ENCODE assay signal across 19 cellular contexts in the genomic region with DNA sequence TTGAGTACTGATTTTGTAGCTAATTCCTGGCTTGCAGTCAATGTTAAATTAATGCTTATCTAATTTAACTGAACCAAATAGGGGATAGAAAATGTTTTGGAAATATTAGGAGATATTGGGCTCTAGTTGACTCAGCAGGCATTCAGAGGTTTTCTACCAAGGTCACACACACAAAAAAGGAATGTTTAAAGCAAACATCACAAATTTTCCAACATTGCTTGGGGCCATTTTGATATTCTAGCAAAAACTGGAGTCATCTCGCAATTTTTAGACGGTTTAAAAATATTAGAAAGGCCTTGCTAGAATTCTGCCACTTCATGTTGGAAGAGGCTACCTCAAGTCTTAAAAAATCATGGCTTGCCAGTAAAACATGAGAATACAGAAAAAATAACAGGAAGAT.
"Had no signal": no experiment of that assay in that cellular context is flagged by ENCODE, and none has a peak within 500 bp of the region (broad histone marks: within the 10 kb centered on the region; RNA-seq: fewer than 3 reads in every experiment).

No MANE protein-coding gene starts in this region.

- DNase-seq: IMR-90, Karpas-422, KG1, MM.1S, NCI-H1092 treated with DMSO at 0.1 percent for 48 hours, NCI-H1436, NCI-H1694, NCI-H187 treated with DMSO at 0.1 percent for 48 hours, NCI-H2029 treated with DMSO at 0.1 percent for 48 hours, NCI-H2171 treated with DMSO at 0.1 percent for 48 hours, NCI-H524, NCI-H526 treated with DMSO at 0.1 percent for 48 hours, NCI-H748 treated with DMSO at 0.1 percent for 48 hours, SHP77, SK-N-SH, SW 1271, T-cell had no signal

- H3K27ac ChIP-seq: RWPE1 had no signal

- H3K27me3 Mint-ChIP-seq: T-cell had no signal

- H3K36me3 Mint-ChIP-seq: T-cell had no signal

- H3K9me2 ChIP-seq: SK-N-SH had no signal

- H3K4me1 Mint-ChIP-seq: T-cell had no signal

- H3K9ac ChIP-seq: SK-N-SH had no signal

- ATAC-seq: Panc1, T-cell had no signal

- H3K4me3 Mint-ChIP-seq: T-cell had no signal

- H3K4me2 ChIP-seq: SK-N-SH had no signal

- H3K9me3 ChIP-seq: SK-N-SH had no signal

- H3K27ac Mint-ChIP-seq: T-cell had no signal
